ENCODE assay signal across 7 cellular contexts in genomic region chr17:17007891-17008290, GRCh38. TPM values are rescaled to one million over a fixed set of nuclear protein-coding genes. Genes with fewer than 3 reads are reported as not detected.
"Had no signal": no experiment of that assay in that cellular context is flagged by ENCODE, and none has a peak within 500 bp of the region (broad histone marks: within the 10 kb centered on the region; RNA-seq: fewer than 3 reads in every experiment).

No MANE protein-coding gene starts in this region.

RNA-seq across cellular contexts. Expression of gene TNFRSF13B, which starts 36.0 kb away (rescaled TPM):
- total RNA-seq: activated CD8-positive, alpha-beta T cell treated with anti-CD3 and anti-CD28 coated beads, Interleukin-2, amount 10 ng/mL, durations not matched to agents 7 days and 5 days; activated naive CD8-positive, alpha-beta T cell treated with anti-CD3 and anti-CD28 coated beads, Interleukin-2, amount 10 ng/mL, durations not matched to agents 7 days and 5 days; adrenal gland; LHCN-M2; M059J; Right ventricle myocardium inferior; WTC11 had no signal
